1 cellular context compared by ENCODE assay signal in the genomic region with DNA sequence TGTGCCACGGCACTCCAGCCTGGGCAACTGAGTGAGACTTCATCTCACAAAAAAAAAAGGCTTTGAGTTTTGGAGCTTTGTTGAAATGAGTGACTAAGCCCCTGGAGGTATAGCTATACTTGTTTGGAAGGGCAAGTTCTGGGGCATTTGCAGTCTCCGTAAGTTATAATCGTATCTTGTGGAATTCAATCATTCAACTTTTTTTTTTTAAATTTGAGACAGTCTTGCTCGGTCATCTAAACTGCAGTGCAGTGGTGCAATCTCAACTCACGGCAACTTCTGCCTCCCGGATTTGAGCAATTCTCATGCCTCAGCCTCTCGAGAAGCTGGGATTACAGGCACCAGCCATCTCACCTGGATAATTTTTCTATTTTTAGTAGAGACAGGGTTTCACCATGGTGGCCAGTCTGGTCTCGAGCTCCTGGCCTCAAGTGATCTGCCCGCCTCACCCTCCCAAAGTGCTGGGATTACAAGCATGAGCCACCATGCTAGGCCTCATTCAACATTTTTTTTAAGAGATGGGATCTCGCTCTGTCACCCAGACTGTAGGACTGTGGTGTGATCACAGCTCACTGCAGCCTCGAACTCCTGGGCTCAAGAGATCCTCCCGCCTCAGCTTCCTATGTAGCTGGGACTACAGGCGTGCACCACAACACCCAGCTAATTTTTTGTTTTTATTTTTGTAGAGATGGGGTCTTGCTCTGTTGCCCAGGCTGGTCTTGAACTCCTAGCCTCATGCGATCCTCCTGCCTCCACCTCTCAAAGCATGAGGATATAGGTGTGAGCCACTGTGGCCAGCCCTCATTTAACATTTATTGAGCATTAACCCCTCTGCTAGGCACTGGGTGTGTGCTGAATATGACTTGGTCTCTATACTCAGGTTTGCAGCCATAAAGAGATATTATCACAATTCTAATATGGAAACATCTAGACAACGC.
TF ChIP-seq lines count a peak whose summit lies in the region.

No MANE protein-coding gene starts in this region.

TF ChIP-seq in WTC11, 78 proteins besides CTCF, POLR2A, EP300 and RAD21 (continued from another document):
- TF ChIP-seq, protein P1, sequence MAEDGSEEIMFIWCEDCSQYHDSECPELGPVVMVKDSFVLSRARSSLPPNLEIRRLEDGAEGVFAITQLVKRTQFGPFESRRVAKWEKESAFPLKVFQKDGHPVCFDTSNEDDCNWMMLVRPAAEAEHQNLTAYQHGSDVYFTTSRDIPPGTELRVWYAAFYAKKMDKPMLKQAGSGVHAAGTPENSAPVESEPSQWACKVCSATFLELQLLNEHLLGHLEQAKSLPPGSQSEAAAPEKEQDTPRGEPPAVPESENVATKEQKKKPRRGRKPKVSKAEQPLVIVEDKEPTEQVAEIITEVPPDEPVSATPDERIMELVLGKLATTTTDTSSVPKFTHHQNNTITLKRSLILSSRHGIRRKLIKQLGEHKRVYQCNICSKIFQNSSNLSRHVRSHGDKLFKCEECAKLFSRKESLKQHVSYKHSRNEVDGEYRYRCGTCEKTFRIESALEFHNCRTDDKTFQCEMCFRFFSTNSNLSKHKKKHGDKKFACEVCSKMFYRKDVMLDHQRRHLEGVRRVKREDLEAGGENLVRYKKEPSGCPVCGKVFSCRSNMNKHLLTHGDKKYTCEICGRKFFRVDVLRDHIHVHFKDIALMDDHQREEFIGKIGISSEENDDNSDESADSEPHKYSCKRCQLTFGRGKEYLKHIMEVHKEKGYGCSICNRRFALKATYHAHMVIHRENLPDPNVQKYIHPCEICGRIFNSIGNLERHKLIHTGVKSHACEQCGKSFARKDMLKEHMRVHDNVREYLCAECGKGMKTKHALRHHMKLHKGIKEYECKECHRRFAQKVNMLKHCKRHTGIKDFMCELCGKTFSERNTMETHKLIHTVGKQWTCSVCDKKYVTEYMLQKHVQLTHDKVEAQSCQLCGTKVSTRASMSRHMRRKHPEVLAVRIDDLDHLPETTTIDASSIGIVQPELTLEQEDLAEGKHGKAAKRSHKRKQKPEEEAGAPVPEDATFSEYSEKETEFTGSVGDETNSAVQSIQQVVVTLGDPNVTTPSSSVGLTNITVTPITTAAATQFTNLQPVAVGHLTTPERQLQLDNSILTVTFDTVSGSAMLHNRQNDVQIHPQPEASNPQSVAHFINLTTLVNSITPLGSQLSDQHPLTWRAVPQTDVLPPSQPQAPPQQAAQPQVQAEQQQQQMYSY (CRISPR knock-in tag; IDR thresholded peaks at IDR 0.05) = no peak
- TF ChIP-seq ESRRA (CRISPR knock-in tag; IDR thresholded peaks at IDR 0.05; ENCODE audit: borderline replicate concordance) (no peak), ZNF121 (CRISPR knock-in tag; IDR thresholded peaks at IDR 0.05) (peak; percentile 86)
- TF ChIP-seq, protein P2, sequence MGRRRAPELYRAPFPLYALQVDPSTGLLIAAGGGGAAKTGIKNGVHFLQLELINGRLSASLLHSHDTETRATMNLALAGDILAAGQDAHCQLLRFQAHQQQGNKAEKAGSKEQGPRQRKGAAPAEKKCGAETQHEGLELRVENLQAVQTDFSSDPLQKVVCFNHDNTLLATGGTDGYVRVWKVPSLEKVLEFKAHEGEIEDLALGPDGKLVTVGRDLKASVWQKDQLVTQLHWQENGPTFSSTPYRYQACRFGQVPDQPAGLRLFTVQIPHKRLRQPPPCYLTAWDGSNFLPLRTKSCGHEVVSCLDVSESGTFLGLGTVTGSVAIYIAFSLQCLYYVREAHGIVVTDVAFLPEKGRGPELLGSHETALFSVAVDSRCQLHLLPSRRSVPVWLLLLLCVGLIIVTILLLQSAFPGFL (CRISPR knock-in tag; IDR thresholded peaks at IDR 0.05; ENCODE audit: borderline replicate concordance) = no peak
